In genomic region chr5:133952729-133953567, GRCh38 we compare ENCODE assay signal across 11 cellular contexts. TPM values are rescaled to one million over a fixed set of nuclear protein-coding genes. Genes with fewer than 3 reads are reported as not detected.
DNase-seq lines count a peak whose midpoint lies in the region; ATAC-seq and TF ChIP-seq lines count a peak whose summit lies in the region.
"Had no signal": no experiment of that assay in that cellular context is flagged by ENCODE, and none has a peak within 500 bp of the region (broad histone marks: within the 10 kb centered on the region; RNA-seq: fewer than 3 reads in every experiment).

No MANE protein-coding gene starts in this region.

- no peaks in the 10 kb centered on the region for H3K4me1 ChIP-seq in mammary epithelial cell (ENCODE audit: insufficient read depth, low read length)
- peaks cover 4% of the 10 kb centered on the region for H3K4me1 ChIP-seq in mucosa of descending colon (ENCODE audit: low read depth)
- peaks cover 7 to 10% of the 10 kb centered on the region in 2 donors for H3K4me1 ChIP-seq in aorta (ENCODE audit: control insufficient read depth in 1 of 2, insufficient read depth in 2 of 2, low read length in 2 of 2)

- BruUV-seq in MCF 10A (replicated peaks; lab: Mats Ljungman, UMichigan) (no TSS peak), mammary epithelial cell (replicated peaks; lab: Mats Ljungman, UMichigan) (no TSS peak)

- ATAC-seq in mucosa of descending colon (peak; percentile 59), aorta (ENCODE audit: low FRiP score) (peak; percentile 92)

- no peak overlapping the region for H3K4me3 ChIP-seq in mammary epithelial cell (replicated peaks in 1 of 3; ENCODE audit: insufficient read depth in 1 of 3, low read depth in 2 of 3, low read length in 3 of 3)
- H3K4me3 ChIP-seq in epithelial cell of esophagus (ENCODE audit: low read length), result no peak overlapping the region
- no peak overlapping the region for H3K4me3 ChIP-seq in mucosa of descending colon
- H3K4me3 ChIP-seq in aorta (ENCODE audit: low read length in 2 of 2), result no peak overlapping the region

- peak; percentile 91 for DNase-seq in MCF 10A (ENCODE audit: unreplicated experiment)
- DNase-seq in mammary epithelial cell, result no peak
- peak; percentile 36 for DNase-seq in epithelial cell of esophagus (ENCODE audit: low read depth)
- peak in 1 of 3 donors; percentile 54 for DNase-seq in mucosa of descending colon
- DNase-seq in aorta, result peak; percentile 78 to 80
- no peak for DNase-seq in progenitor cell of endocrine pancreas (ENCODE audit: low spot score, unreplicated experiment)
- no peak for DNase-seq in activated CD4-positive, alpha-beta T cell treated with anti-CD3 and anti-CD28 coated beads, Interleukin-2, amount 50 U/mL, for 48 hours
- no peak for DNase-seq in NCI-H187 (lab: John Stamatoyannopoulos, UW)
- DNase-seq: activated B cell treated with CpG ODN at 0.5 μM for 24 hours, AML-193, Karpas-422 had no signal

- POLR2A ChIA-PET in MCF 10A (lab: Yijun Ruan, JAX), result interaction anchor here (0.6 to 2.8 kb wide), 4 partner anchors 10 to 1380 kb away, joined by 3 to 11 read pairs (median 7); no protein-coding TSS in a partner anchor

- intact Hi-C loops in MCF 10A (cut with micrococcal nuclease) (no loop called here), mammary epithelial cell (cut with micrococcal nuclease) (no loop called here), mucosa of descending colon (cut with DNase I, micrococcal nuclease) (no loop called here), aorta (cut with DNase I) (loop anchor here in 1 of 2 donors (1.0 kb wide), 1 partner anchor 15 kb away; the partner anchor contains the start of gene C5orf15)

- H3K4me3 Mint-ChIP-seq in MCF 10A (ENCODE audit: unreplicated experiment), result no peak overlapping the region
- no peak overlapping the region for H3K4me3 Mint-ChIP-seq in progenitor cell of endocrine pancreas (ENCODE audit: low read depth)
- H3K4me3 Mint-ChIP-seq: activated B cell treated with CpG ODN at 0.5 μM for 24 hours had no signal

- in situ Hi-C loops in mammary epithelial cell (cut with MboI; ENCODE audit: low sequenced_read_pairs in 2 of 2), result no loop called here

- peaks cover 36% of the 10 kb centered on the region for H3K36me3 Mint-ChIP-seq in MCF 10A (ENCODE audit: insufficient read depth, unreplicated experiment)
- H3K36me3 Mint-ChIP-seq in progenitor cell of endocrine pancreas (ENCODE audit: insufficient read depth), result peaks cover 8% of the 10 kb centered on the region

- H3K9me3 Mint-ChIP-seq in MCF 10A (ENCODE audit: unreplicated experiment) (no peaks in the 10 kb centered on the region), progenitor cell of endocrine pancreas (ENCODE audit: low read depth) (no peaks in the 10 kb centered on the region)
- H3K9me3 Mint-ChIP-seq: activated B cell treated with CpG ODN at 0.5 μM for 24 hours had no signal

- no peak overlapping the region for H3K4me2 ChIP-seq in mammary epithelial cell (ENCODE audit: insufficient read depth, low read depth, low read length)

- no peaks in the 10 kb centered on the region for H3K4me1 Mint-ChIP-seq in MCF 10A (ENCODE audit: insufficient read depth, unreplicated experiment)
- H3K4me1 Mint-ChIP-seq in progenitor cell of endocrine pancreas (ENCODE audit: low read depth), result no peaks in the 10 kb centered on the region

- H3K9me3 ChIP-seq in mammary epithelial cell (replicated peaks; ENCODE audit: insufficient read depth, low read length) (no peaks in the 10 kb centered on the region), mucosa of descending colon (no peaks in the 10 kb centered on the region), aorta (ENCODE audit: control insufficient read depth, low read length) (no peaks in the 10 kb centered on the region)

- H3K36me3 ChIP-seq in mammary epithelial cell (ENCODE audit: insufficient read depth, low read length), result peaks cover 6% of the 10 kb centered on the region
- H3K36me3 ChIP-seq in mucosa of descending colon (ENCODE audit: low read depth), result no peaks in the 10 kb centered on the region
- H3K36me3 ChIP-seq in aorta (ENCODE audit: control insufficient read depth in 1 of 2, insufficient read depth in 2 of 2, low read length in 1 of 2), result no peaks in the 10 kb centered on the region

- no peaks in the 10 kb centered on the region for H4K20me1 ChIP-seq in mammary epithelial cell (ENCODE audit: insufficient read depth, low read length)

- dilution Hi-C loops in mammary epithelial cell (cut with HindIII; ENCODE audit: low sequenced_read_pairs), result no loop called here

- no peaks in the 10 kb centered on the region for H3K79me2 ChIP-seq in mammary epithelial cell (ENCODE audit: insufficient read depth, low read length)

- TF ChIP-seq CTCF in MCF 10A (IDR thresholded peaks at IDR 0.05; ENCODE audit: unreplicated experiment) (no peak), mammary epithelial cell (conservative IDR thresholded peaks at IDR 0.05 in 1 of 2, IDR thresholded peaks at IDR 0.05 in 1 of 2; ENCODE audit: extremely low read depth in 1 of 2, insufficient read depth in 1 of 2, low read depth in 1 of 2, low read length in 2 of 2) (no peak), epithelial cell of esophagus (IDR thresholded peaks at IDR 0.05; ENCODE audit: insufficient read depth, low read depth, low read length, missing control alignments) (no peak), mucosa of descending colon (IDR thresholded peaks at IDR 0.05) (no peak), progenitor cell of endocrine pancreas (IDR thresholded peaks at IDR 0.05; ENCODE audit: unreplicated experiment) (no peak)

- no peak overlapping the region for H3K27ac Mint-ChIP-seq in MCF 10A (ENCODE audit: low read depth, unreplicated experiment)
- H3K27ac Mint-ChIP-seq in progenitor cell of endocrine pancreas, result no peak overlapping the region

- no peak overlapping the region for H2AFZ ChIP-seq in mammary epithelial cell (ENCODE audit: low read depth, low read length)

- H3K27me3 ChIP-seq in mammary epithelial cell (ENCODE audit: insufficient read depth, low read length), result no peaks in the 10 kb centered on the region
- no peaks in the 10 kb centered on the region for H3K27me3 ChIP-seq in aorta (ENCODE audit: control insufficient read depth in 1 of 2, insufficient read depth in 2 of 2, low read length in 1 of 2)

- H3K27ac ChIP-seq in mammary epithelial cell (ENCODE audit: insufficient read depth, low read depth, low read length), result no peak overlapping the region
- peak overlapping the region; percentile 17 to 99 for H3K27ac ChIP-seq in aorta (ENCODE audit: low read depth in 1 of 2, low read length in 2 of 2)

- no peak overlapping the region for H3K9ac ChIP-seq in mammary epithelial cell (ENCODE audit: insufficient read depth, low read length)

- CTCF ChIA-PET in MCF 10A (lab: Yijun Ruan, JAX) (interaction anchor here (0.5 to 1.7 kb wide), 6 partner anchors 15 to 842 kb away, joined by 3 to 6 read pairs (median 4); no protein-coding TSS in a partner anchor), mammary epithelial cell (lab: Charles Lee; ENCODE audit: low non-redundant PET) (no interaction called here)

- 94% methylated on average over 8 of the region's 10 CpGs for WGBS in mammary epithelial cell (ENCODE audit: low coverage, missing lambda C conversion rate)
- WGBS in aorta, 2 donors, result 37% methylated on average over 10 of the region's 10 CpGs

- H3K27me3 Mint-ChIP-seq in MCF 10A (ENCODE audit: insufficient read depth, unreplicated experiment) (no peaks in the 10 kb centered on the region), progenitor cell of endocrine pancreas (no peaks in the 10 kb centered on the region)
- H3K27me3 Mint-ChIP-seq: activated B cell treated with CpG ODN at 0.5 μM for 24 hours had no signal

RNA-seq across cellular contexts. Expression of gene C5orf15, which starts 15.5 kb away (rescaled TPM):
- total RNA-seq in MCF 10A (2022) (35.1 and 53.2 TPM in 2 replicates), mammary epithelial cell (10 to 100 TPM; 30.0 to 71.3 TPM), mucosa of descending colon (10 to 100 TPM; 24.5 to 38.3 (median 26.8) TPM), aorta (10 to 100 TPM; 32.3 to 34.4 TPM), progenitor cell of endocrine pancreas (52.0 and 58.5 TPM in 2 replicates)
- polyA plus RNA-seq in mammary epithelial cell (40.0 TPM), aorta (10 to 100 TPM; 18.7 to 30.6 TPM)
- 4.0 TPM for polyA minus RNA-seq in mammary epithelial cell

RNA-seq across cellular contexts. Expression of gene VDAC1, which starts 51.8 kb away (rescaled TPM):
- total RNA-seq in MCF 10A (2022) (262 and 334 TPM in 2 replicates), mammary epithelial cell (100 to 1,000 TPM; 273 to 375 TPM), mucosa of descending colon (100 to 1,000 TPM; 153 to 283 (median 246) TPM), aorta (100 to 1,000 TPM in 1 of 2 donors, 10 to 100 TPM in 1; 92.4 to 100 TPM), progenitor cell of endocrine pancreas (123 and 133 TPM in 2 replicates)
- polyA plus RNA-seq in mammary epithelial cell (209 TPM), aorta (100 to 1,000 TPM in 1 of 2 donors, 10 to 100 TPM in 1; 72.2 to 126 TPM)
- 296 TPM for polyA minus RNA-seq in mammary epithelial cell

Comparison
In these comparisons a context has a peak if more than half of its experiments do, and no peak if none do; other contexts are left out.
1. DNase-seq: peak in MCF 10A (single experiment), epithelial cell of esophagus (single experiment) and aorta (2 of 2); none in mammary epithelial cell (single experiment), progenitor cell of endocrine pancreas (single experiment), activated CD4-positive, alpha-beta T cell treated with anti-CD3 and anti-CD28 coated beads, Interleukin-2, amount 50 U/mL, for 48 hours (0 of 2) and NCI-H187 (0 of 2).